2 cellular contexts compared by ENCODE assay signal in the genomic region with DNA sequence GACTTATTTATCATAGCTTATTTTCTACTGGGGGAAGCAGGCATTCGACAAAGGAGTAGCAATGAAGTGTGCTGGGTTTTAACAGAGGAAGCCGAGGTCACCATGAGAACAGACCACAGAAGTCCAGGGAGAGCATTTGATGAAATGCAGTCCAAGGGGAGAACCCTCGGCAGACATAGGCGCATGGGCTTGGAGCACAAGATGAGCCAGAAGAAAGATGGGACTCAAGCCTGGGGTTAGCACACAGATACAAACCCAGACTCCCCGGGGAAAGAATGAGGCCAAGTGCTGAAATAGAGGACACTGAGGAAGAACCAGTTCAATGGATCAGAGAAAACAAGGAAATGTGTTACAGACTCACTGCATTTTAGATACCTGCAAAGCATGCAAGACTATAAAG.
TF ChIP-seq lines count a peak whose summit lies in the region.

No MANE protein-coding gene starts in this region.

TF ChIP-seq in liver, 16 proteins besides CTCF, POLR2A, EP300 and RAD21 (continued from another document):
- TF ChIP-seq ZBTB33 (IDR thresholded peaks at IDR 0.05): no peak
- no peak for TF ChIP-seq NR2F2 (IDR thresholded peaks at IDR 0.05)
- no peak for TF ChIP-seq SP1 (IDR thresholded peaks at IDR 0.05)
- TF ChIP-seq, protein P1, sequence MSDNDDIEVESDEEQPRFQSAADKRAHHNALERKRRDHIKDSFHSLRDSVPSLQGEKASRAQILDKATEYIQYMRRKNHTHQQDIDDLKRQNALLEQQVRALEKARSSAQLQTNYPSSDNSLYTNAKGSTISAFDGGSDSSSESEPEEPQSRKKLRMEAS (IDR thresholded peaks at IDR 0.05): no peak
- no peak for TF ChIP-seq YY1 (IDR thresholded peaks at IDR 0.05)
- no peak for TF ChIP-seq HNF4A (conservative IDR thresholded peaks at IDR 0.05)
- TF ChIP-seq ATF3 (IDR thresholded peaks at IDR 0.05): no peak
- TF ChIP-seq GABPA (IDR thresholded peaks at IDR 0.05 in 1 of 2, conservative IDR thresholded peaks at IDR 0.05 in 1 of 2): no peak
- TF ChIP-seq RXRA (IDR thresholded peaks at IDR 0.05): no peak
- no peak for TF ChIP-seq FOXA2 (IDR thresholded peaks at IDR 0.05)
- TF ChIP-seq FOXA1 (IDR thresholded peaks at IDR 0.05): no peak
- TF ChIP-seq EGR1 (IDR thresholded peaks at IDR 0.05; ENCODE audit: low read depth in 2 of 2): no peak
- no peak for TF ChIP-seq REST (IDR thresholded peaks at IDR 0.05)

TF ChIP-seq in HepG2, 621 proteins besides CTCF, POLR2A, EP300 and RAD21 (continued from another document):
- TF ChIP-seq ZNF556 (CRISPR knock-in tag; IDR thresholded peaks at IDR 0.05; ENCODE audit: borderline replicate concordance): no peak
- no peak for TF ChIP-seq FOSL1 (CRISPR knock-in tag; IDR thresholded peaks at IDR 0.05; ENCODE audit: borderline replicate concordance)
- TF ChIP-seq, protein P2, sequence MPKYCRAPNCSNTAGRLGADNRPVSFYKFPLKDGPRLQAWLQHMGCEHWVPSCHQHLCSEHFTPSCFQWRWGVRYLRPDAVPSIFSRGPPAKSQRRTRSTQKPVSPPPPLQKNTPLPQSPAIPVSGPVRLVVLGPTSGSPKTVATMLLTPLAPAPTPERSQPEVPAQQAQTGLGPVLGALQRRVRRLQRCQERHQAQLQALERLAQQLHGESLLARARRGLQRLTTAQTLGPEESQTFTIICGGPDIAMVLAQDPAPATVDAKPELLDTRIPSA (CRISPR knock-in tag; IDR thresholded peaks at IDR 0.05; ENCODE audit: borderline replicate concordance): no peak
- TF ChIP-seq ZSCAN20 (CRISPR knock-in tag; IDR thresholded peaks at IDR 0.05; ENCODE audit: borderline replicate concordance): no peak
- no peak for TF ChIP-seq DPF2 (CRISPR knock-in tag; IDR thresholded peaks at IDR 0.05; ENCODE audit: borderline replicate concordance, low read depth)
- no peak for TF ChIP-seq ARNT2 (CRISPR knock-in tag; IDR thresholded peaks at IDR 0.05; ENCODE audit: low read depth)
- TF ChIP-seq TCF7L2 (IDR thresholded peaks at IDR 0.05; ENCODE audit: low read depth, low read length): no peak
- TF ChIP-seq, protein P3, sequence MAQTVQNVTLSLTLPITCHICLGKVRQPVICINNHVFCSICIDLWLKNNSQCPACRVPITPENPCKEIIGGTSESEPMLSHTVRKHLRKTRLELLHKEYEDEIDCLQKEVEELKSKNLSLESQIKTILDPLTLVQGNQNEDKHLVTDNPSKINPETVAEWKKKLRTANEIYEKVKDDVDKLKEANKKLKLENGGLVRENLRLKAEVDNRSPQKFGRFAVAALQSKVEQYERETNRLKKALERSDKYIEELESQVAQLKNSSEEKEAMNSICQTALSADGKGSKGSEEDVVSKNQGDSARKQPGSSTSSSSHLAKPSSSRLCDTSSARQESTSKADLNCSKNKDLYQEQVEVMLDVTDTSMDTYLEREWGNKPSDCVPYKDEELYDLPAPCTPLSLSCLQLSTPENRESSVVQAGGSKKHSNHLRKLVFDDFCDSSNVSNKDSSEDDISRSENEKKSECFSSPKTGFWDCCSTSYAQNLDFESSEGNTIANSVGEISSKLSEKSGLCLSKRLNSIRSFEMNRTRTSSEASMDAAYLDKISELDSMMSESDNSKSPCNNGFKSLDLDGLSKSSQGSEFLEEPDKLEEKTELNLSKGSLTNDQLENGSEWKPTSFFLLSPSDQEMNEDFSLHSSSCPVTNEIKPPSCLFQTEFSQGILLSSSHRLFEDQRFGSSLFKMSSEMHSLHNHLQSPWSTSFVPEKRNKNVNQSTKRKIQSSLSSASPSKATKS (CRISPR knock-in tag; IDR thresholded peaks at IDR 0.05): no peak
- TF ChIP-seq ZNF235 (CRISPR knock-in tag; IDR thresholded peaks at IDR 0.05; ENCODE audit: borderline replicate concordance): no peak
